ENCODE assay signal across 8 cellular contexts in the genomic region with DNA sequence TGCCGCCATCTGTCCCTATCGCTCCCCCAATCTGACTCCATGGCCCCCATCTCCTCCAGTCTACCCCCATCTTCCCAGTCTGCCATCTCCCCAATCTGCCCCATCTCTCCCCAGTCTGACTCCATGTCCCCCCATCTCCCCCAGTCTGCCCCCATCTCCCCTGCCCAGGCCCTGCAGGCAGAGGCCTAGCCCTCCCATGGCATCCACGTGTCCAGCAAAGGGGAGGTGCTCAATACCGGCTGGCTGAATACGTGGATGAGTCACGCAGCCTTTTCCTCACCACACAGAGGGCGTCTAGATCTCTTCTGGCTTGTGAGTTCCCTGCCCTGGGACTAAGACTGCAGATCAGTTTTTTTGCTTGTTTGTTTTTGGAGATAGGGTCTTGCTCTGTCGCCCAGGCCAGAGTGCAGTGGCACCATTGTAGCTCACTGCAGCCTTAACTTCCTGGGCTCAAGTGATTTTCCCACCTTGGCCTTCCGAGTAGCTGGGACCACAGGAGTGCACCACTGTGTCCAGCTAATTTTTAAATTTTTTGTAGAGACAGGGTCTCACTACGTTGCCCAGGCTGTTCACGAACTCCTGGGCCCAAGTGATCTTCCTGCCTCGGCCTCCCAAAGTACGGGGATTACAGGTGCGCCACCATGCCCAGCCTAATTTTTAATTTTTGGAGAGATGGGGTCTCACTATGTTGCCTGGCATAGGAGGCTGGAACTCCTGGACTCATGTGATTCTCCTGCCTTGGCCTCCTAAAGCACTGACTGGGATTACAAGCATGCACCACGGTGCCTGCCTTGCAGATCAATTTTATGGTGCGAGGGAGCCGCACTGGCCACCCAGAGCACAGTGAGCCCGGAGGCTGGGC. TPM values are rescaled to one million over a fixed set of nuclear protein-coding genes. Genes with fewer than 3 reads are reported as not detected.
A peak's percentile ranks its signal among the peaks of the same experiment; 100 is the strongest.
DNase-seq lines count a peak whose midpoint lies in the region; ATAC-seq and TF ChIP-seq lines count a peak whose summit lies in the region.

No MANE protein-coding gene starts in this region.

- H3K79me2 ChIP-seq in smooth muscle cell (ENCODE audit: low read depth): peaks cover 24% of the 10 kb centered on the region

- H3K4me2 ChIP-seq in smooth muscle cell: peak overlapping the region; percentile 98

- H4K20me1 ChIP-seq in smooth muscle cell (ENCODE audit: low read depth): peaks cover 38% of the 10 kb centered on the region

- no peak overlapping the region for H2AFZ ChIP-seq in smooth muscle cell (ENCODE audit: low read depth)

- peaks cover 10% of the 10 kb centered on the region for H3F3A ChIP-seq in smooth muscle cell (ENCODE audit: low read depth)

- no peaks in the 10 kb centered on the region for H3K9me3 Mint-ChIP-seq in WTC11
- H3K9me3 Mint-ChIP-seq in central memory CD8-positive, alpha-beta T cell: no peaks in the 10 kb centered on the region

- peak overlapping the region; percentile 48 for H3K4me3 Mint-ChIP-seq in WTC11
- H3K4me3 Mint-ChIP-seq in central memory CD8-positive, alpha-beta T cell: peak overlapping the region; percentile 74

- H3K4me1 Mint-ChIP-seq in WTC11: peaks cover 7% of the 10 kb centered on the region; the same call in 1 of the 2 replicates
- H3K4me1 Mint-ChIP-seq in central memory CD8-positive, alpha-beta T cell: peaks cover 53% of the 10 kb centered on the region

- 52% methylated on average over 16 of the region's 18 CpGs for WGBS in smooth muscle cell (ENCODE audit: low lambda C conversion rate)

- no peaks in the 10 kb centered on the region for H3K9me3 ChIP-seq in smooth muscle cell (replicated peaks; ENCODE audit: low read depth)

- H3K27me3 Mint-ChIP-seq in WTC11 (ENCODE audit: low read depth): no peaks in the 10 kb centered on the region
- no peaks in the 10 kb centered on the region for H3K27me3 Mint-ChIP-seq in central memory CD8-positive, alpha-beta T cell

- H3K27me3 ChIP-seq in smooth muscle cell (ENCODE audit: low read depth): no peaks in the 10 kb centered on the region

- H3K27ac ChIP-seq in smooth muscle cell (ENCODE audit: low read depth): peak overlapping the region; percentile 83

- H3K4me1 ChIP-seq in smooth muscle cell (ENCODE audit: low read depth): peaks cover 19% of the 10 kb centered on the region

- peak overlapping the region; percentile 76 for H3K27ac Mint-ChIP-seq in WTC11
- H3K27ac Mint-ChIP-seq in central memory CD8-positive, alpha-beta T cell (ENCODE audit: low read depth): peak overlapping the region; percentile 51

- H3K36me3 Mint-ChIP-seq in WTC11: peaks cover 3% of the 10 kb centered on the region; the same call in 1 of the 2 replicates
- peaks cover 9% of the 10 kb centered on the region for H3K36me3 Mint-ChIP-seq in central memory CD8-positive, alpha-beta T cell (ENCODE audit: insufficient read depth)

- TF ChIP-seq CTCF in WTC11 (IDR thresholded peaks at IDR 0.05) (no peak), smooth muscle cell (IDR thresholded peaks at IDR 0.05; ENCODE audit: borderline replicate concordance, insufficient read depth, poor library complexity, severe bottlenecking) (no peak)

- no peaks in the 10 kb centered on the region for H3K36me3 ChIP-seq in smooth muscle cell (ENCODE audit: low read depth)

- peak overlapping the region; percentile 66 for H3K9ac ChIP-seq in smooth muscle cell (ENCODE audit: low read depth)

- CTCF ChIA-PET in WTC11 (lab: Charles Lee): interaction anchor here (0.9 to 1.1 kb wide), 2 partner anchors 36 to 37 kb away, joined by 3 to 6 read pairs; no protein-coding TSS in a partner anchor

- peak; percentile 27 for DNase-seq in NCI-H2171 treated with DMSO at 0.1 percent for 48 hours (lab: John Stamatoyannopoulos, UW)
- DNase-seq in NCI-H2171 (lab: John Stamatoyannopoulos, UW): no peak
- peak; percentile 28 for DNase-seq in NCI-H146 treated with DMSO at 0.1 percent for 48 hours (lab: John Stamatoyannopoulos, UW; ENCODE audit: unreplicated experiment)
- DNase-seq in WTC11 (ENCODE audit: low spot score): no peak
- peak in 1 of 2 donors; percentile 26 for DNase-seq in central memory CD8-positive, alpha-beta T cell (ENCODE audit: low spot score in 2 of 2)
- DNase-seq in iris pigment epithelial cell (ENCODE audit: low read depth): peak; percentile 96
- DNase-seq in smooth muscle cell (lab: John Stamatoyannopoulos, UW; ENCODE audit: unreplicated experiment): peak; percentile 48

- POLR2A ChIA-PET in WTC11 (lab: Charles Lee): no interaction called here

- peak overlapping the region; percentile 80 for H3K4me3 ChIP-seq in smooth muscle cell

- ATAC-seq in WTC11: peak; percentile 29
- peak; percentile 57 for ATAC-seq in central memory CD8-positive, alpha-beta T cell (replicated peaks; ENCODE audit: extremely low read depth, poor library complexity, severe bottlenecking)
- ATAC-seq in GM19455 (IDR thresholded peaks at IDR 0.05; ENCODE audit: unreplicated experiment): no peak

TF ChIP-seq in WTC11, 78 proteins besides CTCF, POLR2A, EP300 and RAD21:
- no peak for TF ChIP-seq TEAD4 (CRISPR knock-in tag; IDR thresholded peaks at IDR 0.05)
- TF ChIP-seq ZNF121 (CRISPR knock-in tag; IDR thresholded peaks at IDR 0.05): peak; percentile 85
- TF ChIP-seq GTF2I (CRISPR knock-in tag; conservative IDR thresholded peaks at IDR 0.05): peak; percentile 10; the same call in 1 of the 2 replicates

RNA-seq across cellular contexts. Expression of gene GPR146, which starts 15.3 kb away (rescaled TPM):
- 0.87 to 1.1 TPM (median 0.92 TPM) in 3 replicates for total RNA-seq in WTC11 (2021)
- 1.8 and 3.6 TPM in 2 replicates for total RNA-seq in smooth muscle cell
- polyA plus RNA-seq in smooth muscle cell: 2.2 and 3.8 TPM in 2 replicates

RNA-seq across cellular contexts. Expression of gene CYP2W1, which starts 46.0 kb away (rescaled TPM):
- 0.48 TPM in 1 of 3 replicates, not detected in the others for total RNA-seq in WTC11 (2021)
- total RNA-seq in smooth muscle cell: not detected in 2 replicates
- polyA plus RNA-seq in smooth muscle cell: 0.44 TPM in 1 of 2 replicates, not detected in the other

RNA-seq across cellular contexts. Expression of gene COX19, which starts 53.7 kb away (rescaled TPM):
- total RNA-seq in WTC11 (2021) (10.2 to 13.2 TPM (median 10.4 TPM) in 3 replicates), smooth muscle cell (10.0 and 10.4 TPM in 2 replicates)
- polyA plus RNA-seq in smooth muscle cell: 10.4 and 19.0 TPM in 2 replicates

RNA-seq across cellular contexts. Expression of gene GPER1, which starts 58.9 kb away (rescaled TPM):
- 0.28 to 0.87 TPM (median 0.41 TPM) in 3 replicates for total RNA-seq in WTC11 (2021)
- 0.67 and 1.3 TPM in 2 replicates for total RNA-seq in smooth muscle cell
- polyA plus RNA-seq in smooth muscle cell: 2.3 and 4.0 TPM in 2 replicates

Comparison
In these comparisons a context has a peak if more than half of its experiments do, and no peak if none do; other contexts are left out.
1. DNase-seq: peak in NCI-H2171 treated with DMSO at 0.1 percent for 48 hours (single experiment), NCI-H146 treated with DMSO at 0.1 percent for 48 hours (single experiment), iris pigment epithelial cell (single experiment) and smooth muscle cell (single experiment); none in NCI-H2171 (single experiment) and WTC11 (single experiment).